In the genomic region with DNA sequence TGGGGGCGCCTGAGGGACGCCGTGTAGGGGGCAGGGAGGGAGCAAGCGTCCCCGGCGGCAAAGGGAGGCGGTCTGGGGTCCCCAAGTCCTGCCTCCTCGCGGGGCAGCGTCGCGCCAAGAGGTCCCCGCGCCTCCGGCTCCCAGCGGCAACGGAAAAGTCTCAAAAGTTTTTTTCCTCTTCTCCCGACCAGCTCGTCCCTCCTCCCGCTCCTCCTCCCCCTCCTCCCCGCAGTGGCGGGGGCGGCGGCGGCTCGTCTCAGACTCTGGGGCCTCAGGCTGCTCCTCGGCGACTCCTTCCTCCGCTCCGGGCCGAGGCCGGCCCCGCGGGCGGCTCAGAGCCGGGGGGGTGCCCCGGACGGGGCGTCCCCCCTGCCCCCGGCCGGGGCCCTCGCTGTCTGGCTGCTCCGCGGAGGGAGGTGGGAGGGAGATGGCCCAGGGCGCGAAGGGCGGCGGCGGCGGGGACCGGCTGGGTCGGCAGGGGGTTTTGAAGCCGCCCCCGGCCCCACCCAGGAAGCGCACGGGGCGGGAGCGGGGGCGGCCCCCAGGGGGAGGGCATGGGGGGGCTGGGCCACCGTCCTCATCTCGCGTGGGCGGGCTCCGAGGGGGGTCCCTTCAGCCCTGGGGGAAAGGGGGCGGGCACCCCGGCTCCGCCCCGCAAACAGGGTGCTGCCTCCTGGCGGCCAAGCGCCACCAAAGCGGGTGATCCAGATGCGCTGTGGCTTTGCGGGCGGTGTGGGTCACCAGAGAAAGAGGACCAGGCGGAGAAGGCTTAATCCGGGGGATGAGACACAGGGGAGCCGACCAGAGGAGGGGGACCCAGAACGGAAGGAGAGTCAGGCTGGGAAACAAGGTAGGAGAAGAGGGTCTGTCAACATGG, we compare ENCODE assay signal across 1 cellular context.
TF ChIP-seq lines count a peak whose summit lies in the region.

A gene (minus strand): TSS at position 457 of the 877 bp plus-strand sequence. CDS start 878 bp downstream, outside the sequence.

TF ChIP-seq in K562, 482 proteins besides CTCF, POLR2A, EP300 and RAD21 (continued from another document and continues in another):
- TF ChIP-seq GTF2E2 (tag; IDR thresholded peaks at IDR 0.05) (no peak), GATA2 (CRISPR knock-in tag; IDR thresholded peaks at IDR 0.05) (no peak), ELF4 (CRISPR knock-in tag; IDR thresholded peaks at IDR 0.05) (0 out of 2 replicates have a peak, but pooled peaks have one; percentile 39), TAL1 (IDR thresholded peaks at IDR 0.05) (no peak), ILK (tag; IDR thresholded peaks at IDR 0.05; ENCODE audit: borderline replicate concordance, low read depth) (no peak), ZZZ3 (IDR thresholded peaks at IDR 0.05) (no peak), CREBBP (IDR thresholded peaks at IDR 0.05; ENCODE audit: low read depth, low read length) (no peak), ZFP36 (IDR thresholded peaks at IDR 0.05; ENCODE audit: low read depth, low read length, partially characterized antibody) (peak; percentile 54), MTA2 (IDR thresholded peaks at IDR 0.05; ENCODE audit: low read depth) (no peak), ZNF3 (CRISPR knock-in tag; IDR thresholded peaks at IDR 0.05) (no peak), ZNF830 (CRISPR knock-in tag; IDR thresholded peaks at IDR 0.05) (no peak), ZBTB17 (CRISPR knock-in tag; IDR thresholded peaks at IDR 0.05) (no peak), ZBED1 (IDR thresholded peaks at IDR 0.05) (no peak), RBM39 (optimal IDR thresholded peaks at IDR 0.05; ENCODE audit: low read depth, low read length) (peak; percentile 78), NCOA2 (IDR thresholded peaks at IDR 0.05; ENCODE audit: partially characterized antibody in 2 of 2) (no peak), ZNF232 (CRISPR knock-in tag; IDR thresholded peaks at IDR 0.05) (no peak), ZNF707 (CRISPR knock-in tag; conservative IDR thresholded peaks at IDR 0.05) (no peak), TGIF2 (CRISPR knock-in tag; IDR thresholded peaks at IDR 0.05) (peak; percentile 85; the same call in 1 of the 2 replicates), ZEB2 (IDR thresholded peaks at IDR 0.05) (no peak), NR4A1 (CRISPR knock-in tag; IDR thresholded peaks at IDR 0.05) (no peak), NR4A1 (tag; IDR thresholded peaks at IDR 0.05) (no peak), NEUROD1 (IDR thresholded peaks at IDR 0.05; ENCODE audit: borderline replicate concordance, low read depth, low read length, partially characterized antibody) (peak; percentile 47), FOXM1 (IDR thresholded peaks at IDR 0.05; ENCODE audit: low read depth) (no peak), FOXM1 (CRISPR knock-in tag; IDR thresholded peaks at IDR 0.05; ENCODE audit: low read depth) (0 out of 2 replicates have a peak, but pooled peaks have one; percentile 27), HDAC6 (IDR thresholded peaks at IDR 0.05; ENCODE audit: low read depth, low read length) (no peak), SNIP1 (IDR thresholded peaks at IDR 0.05; ENCODE audit: low read depth) (no peak), CHD1 (IDR thresholded peaks at IDR 0.05; ENCODE audit: low read length) (no peak)
- TF ChIP-seq, protein P1, sequence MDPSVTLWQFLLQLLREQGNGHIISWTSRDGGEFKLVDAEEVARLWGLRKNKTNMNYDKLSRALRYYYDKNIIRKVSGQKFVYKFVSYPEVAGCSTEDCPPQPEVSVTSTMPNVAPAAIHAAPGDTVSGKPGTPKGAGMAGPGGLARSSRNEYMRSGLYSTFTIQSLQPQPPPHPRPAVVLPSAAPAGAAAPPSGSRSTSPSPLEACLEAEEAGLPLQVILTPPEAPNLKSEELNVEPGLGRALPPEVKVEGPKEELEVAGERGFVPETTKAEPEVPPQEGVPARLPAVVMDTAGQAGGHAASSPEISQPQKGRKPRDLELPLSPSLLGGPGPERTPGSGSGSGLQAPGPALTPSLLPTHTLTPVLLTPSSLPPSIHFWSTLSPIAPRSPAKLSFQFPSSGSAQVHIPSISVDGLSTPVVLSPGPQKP (CRISPR knock-in tag; IDR thresholded peaks at IDR 0.05): no peak
- TF ChIP-seq, protein P2, sequence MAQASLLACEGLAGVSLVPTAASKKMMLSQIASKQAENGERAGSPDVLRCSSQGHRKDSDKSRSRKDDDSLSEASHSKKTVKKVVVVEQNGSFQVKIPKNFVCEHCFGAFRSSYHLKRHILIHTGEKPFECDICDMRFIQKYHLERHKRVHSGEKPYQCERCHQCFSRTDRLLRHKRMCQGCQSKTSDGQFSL (CRISPR knock-in tag; IDR thresholded peaks at IDR 0.05): no peak
- TF ChIP-seq, protein P2 (tag; IDR thresholded peaks at IDR 0.05): peak in 1 of 2 experiments; percentile 92; a peak in 2 of 4 replicates
- TF ChIP-seq, protein P3, sequence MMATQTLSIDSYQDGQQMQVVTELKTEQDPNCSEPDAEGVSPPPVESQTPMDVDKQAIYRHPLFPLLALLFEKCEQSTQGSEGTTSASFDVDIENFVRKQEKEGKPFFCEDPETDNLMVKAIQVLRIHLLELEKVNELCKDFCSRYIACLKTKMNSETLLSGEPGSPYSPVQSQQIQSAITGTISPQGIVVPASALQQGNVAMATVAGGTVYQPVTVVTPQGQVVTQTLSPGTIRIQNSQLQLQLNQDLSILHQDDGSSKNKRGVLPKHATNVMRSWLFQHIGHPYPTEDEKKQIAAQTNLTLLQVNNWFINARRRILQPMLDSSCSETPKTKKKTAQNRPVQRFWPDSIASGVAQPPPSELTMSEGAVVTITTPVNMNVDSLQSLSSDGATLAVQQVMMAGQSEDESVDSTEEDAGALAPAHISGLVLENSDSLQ (IDR thresholded peaks at IDR 0.05): peak; percentile 37; the same call in 1 of the 2 replicates
- TF ChIP-seq, protein P4, sequence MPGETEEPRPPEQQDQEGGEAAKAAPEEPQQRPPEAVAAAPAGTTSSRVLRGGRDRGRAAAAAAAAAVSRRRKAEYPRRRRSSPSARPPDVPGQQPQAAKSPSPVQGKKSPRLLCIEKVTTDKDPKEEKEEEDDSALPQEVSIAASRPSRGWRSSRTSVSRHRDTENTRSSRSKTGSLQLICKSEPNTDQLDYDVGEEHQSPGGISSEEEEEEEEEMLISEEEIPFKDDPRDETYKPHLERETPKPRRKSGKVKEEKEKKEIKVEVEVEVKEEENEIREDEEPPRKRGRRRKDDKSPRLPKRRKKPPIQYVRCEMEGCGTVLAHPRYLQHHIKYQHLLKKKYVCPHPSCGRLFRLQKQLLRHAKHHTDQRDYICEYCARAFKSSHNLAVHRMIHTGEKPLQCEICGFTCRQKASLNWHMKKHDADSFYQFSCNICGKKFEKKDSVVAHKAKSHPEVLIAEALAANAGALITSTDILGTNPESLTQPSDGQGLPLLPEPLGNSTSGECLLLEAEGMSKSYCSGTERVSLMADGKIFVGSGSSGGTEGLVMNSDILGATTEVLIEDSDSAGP (CRISPR knock-in tag; IDR thresholded peaks at IDR 0.05): no peak
- TF ChIP-seq, protein P5, sequence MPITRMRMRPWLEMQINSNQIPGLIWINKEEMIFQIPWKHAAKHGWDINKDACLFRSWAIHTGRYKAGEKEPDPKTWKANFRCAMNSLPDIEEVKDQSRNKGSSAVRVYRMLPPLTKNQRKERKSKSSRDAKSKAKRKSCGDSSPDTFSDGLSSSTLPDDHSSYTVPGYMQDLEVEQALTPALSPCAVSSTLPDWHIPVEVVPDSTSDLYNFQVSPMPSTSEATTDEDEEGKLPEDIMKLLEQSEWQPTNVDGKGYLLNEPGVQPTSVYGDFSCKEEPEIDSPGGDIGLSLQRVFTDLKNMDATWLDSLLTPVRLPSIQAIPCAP (CRISPR knock-in tag; IDR thresholded peaks at IDR 0.05; ENCODE audit: borderline replicate concordance): no peak
- TF ChIP-seq, protein P6, sequence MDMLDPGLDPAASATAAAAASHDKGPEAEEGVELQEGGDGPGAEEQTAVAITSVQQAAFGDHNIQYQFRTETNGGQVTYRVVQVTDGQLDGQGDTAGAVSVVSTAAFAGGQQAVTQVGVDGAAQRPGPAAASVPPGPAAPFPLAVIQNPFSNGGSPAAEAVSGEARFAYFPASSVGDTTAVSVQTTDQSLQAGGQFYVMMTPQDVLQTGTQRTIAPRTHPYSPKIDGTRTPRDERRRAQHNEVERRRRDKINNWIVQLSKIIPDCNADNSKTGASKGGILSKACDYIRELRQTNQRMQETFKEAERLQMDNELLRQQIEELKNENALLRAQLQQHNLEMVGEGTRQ (CRISPR knock-in tag; IDR thresholded peaks at IDR 0.05): no peak
- TF ChIP-seq, protein P7, sequence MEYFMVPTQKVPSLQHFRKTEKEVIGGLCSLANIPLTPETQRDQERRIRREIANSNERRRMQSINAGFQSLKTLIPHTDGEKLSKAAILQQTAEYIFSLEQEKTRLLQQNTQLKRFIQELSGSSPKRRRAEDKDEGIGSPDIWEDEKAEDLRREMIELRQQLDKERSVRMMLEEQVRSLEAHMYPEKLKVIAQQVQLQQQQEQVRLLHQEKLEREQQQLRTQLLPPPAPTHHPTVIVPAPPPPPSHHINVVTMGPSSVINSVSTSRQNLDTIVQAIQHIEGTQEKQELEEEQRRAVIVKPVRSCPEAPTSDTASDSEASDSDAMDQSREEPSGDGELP (CRISPR knock-in tag; IDR thresholded peaks at IDR 0.05; ENCODE audit: borderline replicate concordance): peak; percentile 88
- TF ChIP-seq, protein P8, sequence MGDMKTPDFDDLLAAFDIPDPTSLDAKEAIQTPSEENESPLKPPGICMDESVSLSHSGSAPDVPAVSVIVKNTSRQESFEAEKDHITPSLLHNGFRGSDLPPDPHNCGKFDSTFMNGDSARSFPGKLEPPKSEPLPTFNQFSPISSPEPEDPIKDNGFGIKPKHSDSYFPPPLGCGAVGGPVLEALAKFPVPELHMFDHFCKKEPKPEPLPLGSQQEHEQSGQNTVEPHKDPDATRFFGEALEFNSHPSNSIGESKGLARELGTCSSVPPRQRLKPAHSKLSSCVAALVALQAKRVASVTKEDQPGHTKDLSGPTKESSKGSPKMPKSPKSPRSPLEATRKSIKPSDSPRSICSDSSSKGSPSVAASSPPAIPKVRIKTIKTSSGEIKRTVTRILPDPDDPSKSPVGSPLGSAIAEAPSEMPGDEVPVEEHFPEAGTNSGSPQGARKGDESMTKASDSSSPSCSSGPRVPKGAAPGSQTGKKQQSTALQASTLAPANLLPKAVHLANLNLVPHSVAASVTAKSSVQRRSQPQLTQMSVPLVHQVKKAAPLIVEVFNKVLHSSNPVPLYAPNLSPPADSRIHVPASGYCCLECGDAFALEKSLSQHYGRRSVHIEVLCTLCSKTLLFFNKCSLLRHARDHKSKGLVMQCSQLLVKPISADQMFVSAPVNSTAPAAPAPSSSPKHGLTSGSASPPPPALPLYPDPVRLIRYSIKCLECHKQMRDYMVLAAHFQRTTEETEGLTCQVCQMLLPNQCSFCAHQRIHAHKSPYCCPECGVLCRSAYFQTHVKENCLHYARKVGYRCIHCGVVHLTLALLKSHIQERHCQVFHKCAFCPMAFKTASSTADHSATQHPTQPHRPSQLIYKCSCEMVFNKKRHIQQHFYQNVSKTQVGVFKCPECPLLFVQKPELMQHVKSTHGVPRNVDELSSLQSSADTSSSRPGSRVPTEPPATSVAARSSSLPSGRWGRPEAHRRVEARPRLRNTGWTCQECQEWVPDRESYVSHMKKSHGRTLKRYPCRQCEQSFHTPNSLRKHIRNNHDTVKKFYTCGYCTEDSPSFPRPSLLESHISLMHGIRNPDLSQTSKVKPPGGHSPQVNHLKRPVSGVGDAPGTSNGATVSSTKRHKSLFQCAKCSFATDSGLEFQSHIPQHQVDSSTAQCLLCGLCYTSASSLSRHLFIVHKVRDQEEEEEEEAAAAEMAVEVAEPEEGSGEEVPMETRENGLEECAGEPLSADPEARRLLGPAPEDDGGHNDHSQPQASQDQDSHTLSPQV (IDR thresholded peaks at IDR 0.05): peak; percentile 67; the same call in 1 of the 2 replicates
- TF ChIP-seq, protein P9, sequence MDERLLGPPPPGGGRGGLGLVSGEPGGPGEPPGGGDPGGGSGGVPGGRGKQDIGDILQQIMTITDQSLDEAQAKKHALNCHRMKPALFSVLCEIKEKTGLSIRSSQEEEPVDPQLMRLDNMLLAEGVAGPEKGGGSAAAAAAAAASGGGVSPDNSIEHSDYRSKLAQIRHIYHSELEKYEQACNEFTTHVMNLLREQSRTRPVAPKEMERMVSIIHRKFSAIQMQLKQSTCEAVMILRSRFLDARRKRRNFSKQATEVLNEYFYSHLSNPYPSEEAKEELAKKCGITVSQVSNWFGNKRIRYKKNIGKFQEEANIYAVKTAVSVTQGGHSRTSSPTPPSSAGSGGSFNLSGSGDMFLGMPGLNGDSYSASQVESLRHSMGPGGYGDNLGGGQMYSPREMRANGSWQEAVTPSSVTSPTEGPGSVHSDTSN (CRISPR knock-in tag; IDR thresholded peaks at IDR 0.05; ENCODE audit: low read depth): no peak
- TF ChIP-seq, protein P9 (tag; conservative IDR thresholded peaks at IDR 0.05; ENCODE audit: low read depth): no peak
- TF ChIP-seq, protein P10, sequence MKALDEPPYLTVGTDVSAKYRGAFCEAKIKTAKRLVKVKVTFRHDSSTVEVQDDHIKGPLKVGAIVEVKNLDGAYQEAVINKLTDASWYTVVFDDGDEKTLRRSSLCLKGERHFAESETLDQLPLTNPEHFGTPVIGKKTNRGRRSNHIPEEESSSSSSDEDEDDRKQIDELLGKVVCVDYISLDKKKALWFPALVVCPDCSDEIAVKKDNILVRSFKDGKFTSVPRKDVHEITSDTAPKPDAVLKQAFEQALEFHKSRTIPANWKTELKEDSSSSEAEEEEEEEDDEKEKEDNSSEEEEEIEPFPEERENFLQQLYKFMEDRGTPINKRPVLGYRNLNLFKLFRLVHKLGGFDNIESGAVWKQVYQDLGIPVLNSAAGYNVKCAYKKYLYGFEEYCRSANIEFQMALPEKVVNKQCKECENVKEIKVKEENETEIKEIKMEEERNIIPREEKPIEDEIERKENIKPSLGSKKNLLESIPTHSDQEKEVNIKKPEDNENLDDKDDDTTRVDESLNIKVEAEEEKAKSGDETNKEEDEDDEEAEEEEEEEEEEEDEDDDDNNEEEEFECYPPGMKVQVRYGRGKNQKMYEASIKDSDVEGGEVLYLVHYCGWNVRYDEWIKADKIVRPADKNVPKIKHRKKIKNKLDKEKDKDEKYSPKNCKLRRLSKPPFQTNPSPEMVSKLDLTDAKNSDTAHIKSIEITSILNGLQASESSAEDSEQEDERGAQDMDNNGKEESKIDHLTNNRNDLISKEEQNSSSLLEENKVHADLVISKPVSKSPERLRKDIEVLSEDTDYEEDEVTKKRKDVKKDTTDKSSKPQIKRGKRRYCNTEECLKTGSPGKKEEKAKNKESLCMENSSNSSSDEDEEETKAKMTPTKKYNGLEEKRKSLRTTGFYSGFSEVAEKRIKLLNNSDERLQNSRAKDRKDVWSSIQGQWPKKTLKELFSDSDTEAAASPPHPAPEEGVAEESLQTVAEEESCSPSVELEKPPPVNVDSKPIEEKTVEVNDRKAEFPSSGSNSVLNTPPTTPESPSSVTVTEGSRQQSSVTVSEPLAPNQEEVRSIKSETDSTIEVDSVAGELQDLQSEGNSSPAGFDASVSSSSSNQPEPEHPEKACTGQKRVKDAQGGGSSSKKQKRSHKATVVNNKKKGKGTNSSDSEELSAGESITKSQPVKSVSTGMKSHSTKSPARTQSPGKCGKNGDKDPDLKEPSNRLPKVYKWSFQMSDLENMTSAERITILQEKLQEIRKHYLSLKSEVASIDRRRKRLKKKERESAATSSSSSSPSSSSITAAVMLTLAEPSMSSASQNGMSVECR (CRISPR knock-in tag; IDR thresholded peaks at IDR 0.05): no peak
